16 cellular contexts compared by ENCODE assay signal in genomic region chr21:45435405-45435981, GRCh38. TPM values are rescaled to one million over a fixed set of nuclear protein-coding genes. Genes with fewer than 3 reads are reported as not detected.
DNase-seq lines count a peak whose midpoint lies in the region; ATAC-seq, FAIRE-seq and TF ChIP-seq lines count a peak whose summit lies in the region.
"Had no signal": no experiment of that assay in that cellular context is flagged by ENCODE, and none has a peak within 500 bp of the region (broad histone marks: within the 10 kb centered on the region; RNA-seq: fewer than 3 reads in every experiment).

No MANE protein-coding gene starts in this region.

- POLR2A ChIA-PET in HEK293 (lab: Yijun Ruan, JAX), result no interaction called here
- POLR2A ChIA-PET in T-cell (lab: Charles Lee), result no interaction called here

- no peaks in the 10 kb centered on the region for H3K9me3 ChIP-seq in HEK293 (ENCODE audit: control insufficient read depth, insufficient read depth, low read depth, low read length)
- no peaks in the 10 kb centered on the region for H3K9me3 ChIP-seq in astrocyte (ENCODE audit: insufficient read depth, low read depth, low read length)
- no peaks in the 10 kb centered on the region for H3K9me3 ChIP-seq in mesodermal cell (ENCODE audit: control insufficient read depth, low read length)
- no peaks in the 10 kb centered on the region for H3K9me3 ChIP-seq in vagina

- TF ChIP-seq CTCF in HEK293 (tag by site-specific recombination; IDR thresholded peaks at IDR 0.05) (no peak), astrocyte (IDR thresholded peaks at IDR 0.05; ENCODE audit: insufficient read depth, low read depth, low read length) (no peak), vagina (IDR thresholded peaks at IDR 0.05) (no peak)

- H4K20me1 ChIP-seq in astrocyte (ENCODE audit: insufficient read depth, low read length), result peaks cover 51% of the 10 kb centered on the region

- H3K4me3 ChIP-seq in HEK293 (ENCODE audit: low read depth, low read length) (no peak overlapping the region), astrocyte (ENCODE audit: insufficient read depth, low read depth, low read length) (no peak overlapping the region), mesodermal cell (ENCODE audit: extremely low read depth, insufficient read depth, low read length, poor library complexity, severe bottlenecking) (no peak overlapping the region), vagina (no peak overlapping the region)

- no peaks in the 10 kb centered on the region for H3K27me3 ChIP-seq in astrocyte (ENCODE audit: insufficient read depth, low read length)
- H3K27me3 ChIP-seq in vagina, result no peaks in the 10 kb centered on the region

- H3K79me2 ChIP-seq in astrocyte (ENCODE audit: insufficient read depth, low read length), result peaks cover 55% of the 10 kb centered on the region

- DNase-seq in astrocyte (ENCODE audit: low read depth), result no peak
- DNase-seq in vagina (ENCODE audit: extremely low spot score in 2 of 2), result no peak
- no peak for DNase-seq in T-cell
- DNase-seq: Calu3, KG1, NCI-H1092, NCI-H146, NCI-H524, SHP77 had no signal

- H3K4me2 ChIP-seq in astrocyte (ENCODE audit: low read length), result no peak overlapping the region

- H3K9me3 Mint-ChIP-seq in astrocyte (ENCODE audit: unreplicated experiment), result no peaks in the 10 kb centered on the region
- H3K9me3 Mint-ChIP-seq in T-cell, result no peaks in the 10 kb centered on the region

- no peak overlapping the region for H3K9ac ChIP-seq in astrocyte (ENCODE audit: low read length)

- H3K27ac Mint-ChIP-seq in astrocyte (ENCODE audit: unreplicated experiment), result peak overlapping the region; percentile 4
- H3K27ac Mint-ChIP-seq in T-cell, result no peak overlapping the region
- H3K27ac Mint-ChIP-seq: B cell; CD4-positive, alpha-beta memory T cell had no signal

- no peak for FAIRE-seq in astrocyte (lab: Jason Lieb, UNC)

- H3K4me3 Mint-ChIP-seq in astrocyte (ENCODE audit: unreplicated experiment) (no peak overlapping the region), T-cell (no peak overlapping the region)
- H3K4me3 Mint-ChIP-seq: B cell; CD4-positive, alpha-beta memory T cell had no signal

- no peak overlapping the region for H3K27ac ChIP-seq in HEK293 (ENCODE audit: extremely low read depth, low read depth, low read length)
- H3K27ac ChIP-seq in astrocyte (ENCODE audit: low read depth, low read length), result no peak overlapping the region
- peak overlapping the region; percentile 23 for H3K27ac ChIP-seq in mesodermal cell (ENCODE audit: low read depth, low read length, severe bottlenecking)
- H3K27ac ChIP-seq in vagina, result peak overlapping the region; percentile 82

- H3K36me3 Mint-ChIP-seq in astrocyte (ENCODE audit: low read depth, unreplicated experiment) (peaks cover 3% of the 10 kb centered on the region), T-cell (no peaks in the 10 kb centered on the region)
- H3K36me3 Mint-ChIP-seq: CD4-positive, alpha-beta memory T cell had no signal

- WGBS in mesodermal cell (ENCODE audit: insufficient coverage in 2 of 2), 2 experiments, result 92 to 95% methylated on average over 12 to 15 of the region's 15 CpGs

- CTCF ChIA-PET in HEK293 (lab: Yijun Ruan, JAX), result interaction anchor here (1.1 to 1.6 kb wide), 3 partner anchors 41 to 295 kb away, joined by 3 to 6 read pairs (median 3); no protein-coding TSS in a partner anchor
- CTCF ChIA-PET in T-cell (lab: Charles Lee), result no interaction called here

- intact Hi-C loops in vagina (cut with DNase I), result no loop called here

- H3K27me3 Mint-ChIP-seq in astrocyte (ENCODE audit: low read depth, unreplicated experiment), result no peaks in the 10 kb centered on the region
- peaks cover 0 to 16% of the 10 kb centered on the region in 2 donors for H3K27me3 Mint-ChIP-seq in T-cell

- no peak for TF ChIP-seq POLR2A in vagina (IDR thresholded peaks at IDR 0.05)

- H3K4me1 ChIP-seq in HEK293 (ENCODE audit: control insufficient read depth, insufficient read depth, low read length) (0 out of 2 replicates have a peak, but pooled peaks cover 6% of the 10 kb centered on the region), astrocyte (ENCODE audit: insufficient read depth, low read length) (peaks cover 38% of the 10 kb centered on the region), mesodermal cell (ENCODE audit: control insufficient read depth, insufficient read depth, low read length, poor library complexity, severe bottlenecking) (peaks cover 32% of the 10 kb centered on the region), vagina (peaks cover 78% of the 10 kb centered on the region)

- peaks cover 42% of the 10 kb centered on the region for H3K4me1 Mint-ChIP-seq in astrocyte (ENCODE audit: low read depth, unreplicated experiment)
- H3K4me1 Mint-ChIP-seq in T-cell, result peaks cover 6 to 20% (median 7%) of the 10 kb centered on the region in 3 donors

- no peak overlapping the region for H2AFZ ChIP-seq in astrocyte (ENCODE audit: low read depth, low read length)

- ATAC-seq in GM18868 (IDR thresholded peaks at IDR 0.05; ENCODE audit: unreplicated experiment) (no peak), GM19351 (IDR thresholded peaks at IDR 0.05; ENCODE audit: unreplicated experiment) (no peak), T-cell (replicated peaks in 1 of 4) (no peak)
- ATAC-seq: SK-N-SH treated with all-trans-retinoic acid at 6 μM for 48 hours had no signal

- H3K36me3 ChIP-seq in HEK293 (ENCODE audit: control insufficient read depth in 2 of 2, insufficient read depth in 1 of 2, low read length in 2 of 2) (peaks cover 0 to 8% of the 10 kb centered on the region in 2 experiments; a peak in 1 of 3 replicates), astrocyte (ENCODE audit: insufficient read depth, low read length) (no peaks in the 10 kb centered on the region), mesodermal cell (ENCODE audit: control insufficient read depth, insufficient read depth, low read length) (peaks cover 23% of the 10 kb centered on the region), vagina (no peaks in the 10 kb centered on the region)

TF ChIP-seq in HEK293, 187 proteins besides CTCF, POLR2A, EP300 and RAD21:
- TF ChIP-seq ZFHX2 (tag by site-specific recombination; conservative IDR thresholded peaks at IDR 0.05), result 0 out of 2 replicates have a peak, but pooled peaks have one; percentile 19
- no peak for TF ChIP-seq ZNF184 (tag by site-specific recombination; IDR thresholded peaks at IDR 0.05)
- 0 out of 2 replicates have a peak, but pooled peaks have one; percentile 11 for TF ChIP-seq EGR2 (tag by site-specific recombination; IDR thresholded peaks at IDR 0.05; ENCODE audit: low read depth)
TF ChIP-seq in HEK293: peak in this region for 2.

RNA-seq across cellular contexts. Expression of gene COL18A1, which starts 30.5 kb away (rescaled TPM):
- total RNA-seq in astrocyte, result 616 and 692 TPM in 2 replicates
- polyA plus RNA-seq in mesodermal cell (2013, experiment 1 of 2), result 343 TPM
- polyA plus RNA-seq in mesodermal cell (2013, experiment 2 of 2), result 309 TPM
- total RNA-seq in vagina, result 86.7 TPM
- 10 to 100 TPM in 3 of 5 donors, 1 to 10 TPM in 2; 7.2 to 53.8 (median 10.5) TPM for total RNA-seq in T-cell

Comparison
In these comparisons a context has a peak if more than half of its experiments do, and no peak if none do; other contexts are left out.
1. H3K27ac ChIP-seq: peak in mesodermal cell (single experiment) and vagina (single experiment); none in HEK293 (single experiment) and astrocyte (single experiment).